In genomic region chr11:131397666-131398065, GRCh38 we compare ENCODE assay signal across 30 cellular contexts. TPM values are rescaled to one million over a fixed set of nuclear protein-coding genes. Genes with fewer than 3 reads are reported as not detected.
"Had no signal": no experiment of that assay in that cellular context is flagged by ENCODE, and none has a peak within 500 bp of the region (broad histone marks: within the 10 kb centered on the region; RNA-seq: fewer than 3 reads in every experiment).

No MANE protein-coding gene starts in this region.

- H3K4me1 Mint-ChIP-seq: naive B cell; stimulated activated effector memory CD8-positive, alpha-beta T cell treated with anti-CD3 and anti-CD28 coated beads, Interleukin-12 subunit alpha, Interleukin-12 subunit beta, amount 100 ng/mL, for 72 hours had no signal

- H3K4me3 Mint-ChIP-seq: dendritic cell treated with granulocyte-macrophage colony-stimulating factor and Interleukin-4, amounts not matched to agents 40 ng/mL and 50 ng/mL, for 4 days; naive B cell; natural killer cell treated with Interleukin-12 subunit alpha and Interleukin-12 subunit beta and Interleukin-15 and Interleukin-18, amount 100 ng/mL, for 72 hours; neural progenitor cell; stimulated activated effector memory CD8-positive, alpha-beta T cell treated with anti-CD3 and anti-CD28 coated beads, Interleukin-12 subunit alpha, Interleukin-12 subunit beta, amount 100 ng/mL, for 72 hours had no signal

- H3K27ac Mint-ChIP-seq: dendritic cell treated with granulocyte-macrophage colony-stimulating factor and Interleukin-4, amounts not matched to agents 40 ng/mL and 50 ng/mL, for 4 days; naive B cell; natural killer cell treated with Interleukin-12 subunit alpha and Interleukin-12 subunit beta and Interleukin-15 and Interleukin-18, amount 100 ng/mL, for 72 hours; neural progenitor cell; progenitor cell of endocrine pancreas; stimulated activated effector memory CD8-positive, alpha-beta T cell treated with anti-CD3 and anti-CD28 coated beads, Interleukin-12 subunit alpha, Interleukin-12 subunit beta, amount 100 ng/mL, for 72 hours had no signal

- H3K36me3 ChIP-seq: colonic mucosa, esophagus muscularis mucosa, gastroesophageal sphincter, heart right ventricle, left ventricle myocardium inferior, lower lobe of right lung, neural progenitor cell, right atrium auricular region, stomach, tibial artery, upper lobe of left lung had no signal

- DNase-seq: colonic mucosa; effector CD8-positive, alpha-beta T cell; foreskin keratinocyte; heart right ventricle; hippocampal formation; left cardiac atrium; left ventricle myocardium inferior; lower lobe of right lung; naive B cell; stimulated activated CD4-positive, alpha-beta T cell treated with anti-CD3 and anti-CD28 coated beads, Interleukin-12 subunit alpha, Interleukin-12 subunit beta, amount 100 ng/mL, for 4 hours; stimulated activated CD4-positive, alpha-beta T cell treated with anti-CD3 and anti-CD28 coated beads, Interleukin-1b, Interleukin-23, amount 100 ng/mL, for 48 hours; stimulated activated CD4-positive, alpha-beta T cell treated with anti-CD3 and anti-CD28 coated beads, Interleukin-4, amount 100 ng/mL, for 24 hours; stimulated activated naive CD4-positive, alpha-beta T cell treated with Interleukin-2 at 50 U/mL for 16 hours; stomach; substantia nigra; testis; tibial artery; upper lobe of left lung had no signal

- H3K27me3 Mint-ChIP-seq: naive B cell had no signal

- ATAC-seq: foreskin keratinocyte; gastroesophageal sphincter; heart right ventricle; left cardiac atrium; lower lobe of right lung; natural killer cell treated with Interleukin-12 subunit alpha and Interleukin-12 subunit beta and Interleukin-15 and Interleukin-18, amount 100 ng/mL, for 72 hours; sciatic nerve; stimulated activated effector memory CD8-positive, alpha-beta T cell treated with anti-CD3 and anti-CD28 coated beads, Interleukin-12 subunit alpha, Interleukin-12 subunit beta, amount 100 ng/mL, for 72 hours had no signal

- H3K4me1 ChIP-seq: colonic mucosa, esophagus muscularis mucosa, foreskin keratinocyte, gastroesophageal sphincter, heart right ventricle, left ventricle myocardium inferior, lower lobe of right lung, parathyroid adenoma, right atrium auricular region, stomach, testis, tibial artery, upper lobe of left lung had no signal

- H3K4me3 ChIP-seq: colonic mucosa, esophagus muscularis mucosa, gastroesophageal sphincter, heart right ventricle, left ventricle myocardium inferior, lower lobe of right lung, neural progenitor cell, right atrium auricular region, smooth muscle cell, stomach, testis, tibial artery, upper lobe of left lung had no signal

- H3K9me3 ChIP-seq: colonic mucosa, esophagus muscularis mucosa, gastroesophageal sphincter, heart right ventricle, left ventricle myocardium inferior, lower lobe of right lung, right atrium auricular region, stomach, testis, tibial artery, upper lobe of left lung had no signal

- H3K36me3 Mint-ChIP-seq: naive B cell; natural killer cell treated with Interleukin-12 subunit alpha and Interleukin-12 subunit beta and Interleukin-15 and Interleukin-18, amount 100 ng/mL, for 72 hours; neural progenitor cell; stimulated activated effector memory CD8-positive, alpha-beta T cell treated with anti-CD3 and anti-CD28 coated beads, Interleukin-12 subunit alpha, Interleukin-12 subunit beta, amount 100 ng/mL, for 72 hours had no signal

- H3K9me3 Mint-ChIP-seq: dendritic cell treated with granulocyte-macrophage colony-stimulating factor and Interleukin-4, amounts not matched to agents 40 ng/mL and 50 ng/mL, for 4 days; natural killer cell treated with Interleukin-12 subunit alpha and Interleukin-12 subunit beta and Interleukin-15 and Interleukin-18, amount 100 ng/mL, for 72 hours; neural progenitor cell; stimulated activated effector memory CD8-positive, alpha-beta T cell treated with anti-CD3 and anti-CD28 coated beads, Interleukin-12 subunit alpha, Interleukin-12 subunit beta, amount 100 ng/mL, for 72 hours had no signal

RNA-seq across cellular contexts. Expression of gene NTM, which starts 27.3 kb away (rescaled TPM):
- total RNA-seq: mononuclear cell; natural killer cell treated with Interleukin-12 subunit alpha and Interleukin-12 subunit beta and Interleukin-15 and Interleukin-18, amount 100 ng/mL, for 72 hours had no signal
